ENCODE assay signal across 16 cellular contexts in genomic region chr5:150279618-150280017, GRCh38. TPM values are rescaled to one million over a fixed set of nuclear protein-coding genes. Genes with fewer than 3 reads are reported as not detected.
DNase-seq lines count a peak whose midpoint lies in the region; TF ChIP-seq lines count a peak whose summit lies in the region.
"Had no signal": no experiment of that assay in that cellular context is flagged by ENCODE, and none has a peak within 500 bp of the region (broad histone marks: within the 10 kb centered on the region; RNA-seq: fewer than 3 reads in every experiment).

No MANE protein-coding gene starts in this region.

- H3K4me3 ChIP-seq in neuronal stem cell (ENCODE audit: low read length in 2 of 2), result no peak overlapping the region
- no peak overlapping the region for H3K4me3 ChIP-seq in esophagus squamous epithelium
- H3K4me3 ChIP-seq: BLaER1 had no signal

- H3K9me3 ChIP-seq in neuronal stem cell (replicated peaks in 1 of 2; ENCODE audit: control insufficient read depth in 2 of 2, insufficient read depth in 1 of 2, low read depth in 1 of 2, low read length in 2 of 2) (no peaks in the 10 kb centered on the region), esophagus squamous epithelium (no peaks in the 10 kb centered on the region)
- H3K9me3 ChIP-seq: BLaER1 had no signal

- no peak overlapping the region for H2BK120ac ChIP-seq in neuronal stem cell (ENCODE audit: low read depth, low read length)

- peak overlapping the region; percentile 24 for H3K18ac ChIP-seq in neuronal stem cell (ENCODE audit: low read length)

- no peaks in the 10 kb centered on the region for H3K36me3 ChIP-seq in neuronal stem cell (replicated peaks in 1 of 2; ENCODE audit: control insufficient read depth in 2 of 2, insufficient read depth in 2 of 2, low read length in 2 of 2)
- H3K36me3 ChIP-seq in esophagus squamous epithelium, result no peaks in the 10 kb centered on the region
- H3K36me3 ChIP-seq: BLaER1 had no signal

- intact Hi-C loops in esophagus squamous epithelium (cut with DNase I), result loop anchor here (10.0 kb wide), 2 partner anchors 75 to 155 kb away; partner anchors contain the start of gene TCOF1

- peak overlapping the region; percentile 13 for H3K23ac ChIP-seq in neuronal stem cell (ENCODE audit: low read depth, low read length, poor library complexity)

- H3K9ac ChIP-seq in neuronal stem cell (ENCODE audit: low read depth, low read length, poor library complexity), result no peak overlapping the region
- H3K9ac ChIP-seq: BLaER1 had no signal

- WGBS in neuronal stem cell (ENCODE audit: extremely low coverage in 2 of 2, insufficient read length in 2 of 2, insufficient replicate concordance in 1 of 2), 2 donors, result no CpG with 5 or more reads among the region's 10 CpGs
- 79 to 82% methylated on average over 8 to 10 of the region's 10 CpGs for WGBS in esophagus squamous epithelium, 2 donors

- H3K79me1 ChIP-seq in neuronal stem cell (ENCODE audit: low read depth, low read length), result no peaks in the 10 kb centered on the region

- no peak overlapping the region for H2AK5ac ChIP-seq in neuronal stem cell (ENCODE audit: low read depth, low read length)

- H3K4me2 ChIP-seq in neuronal stem cell (ENCODE audit: insufficient read depth, low read length, poor library complexity, severe bottlenecking), result no peak overlapping the region
- H3K4me2 ChIP-seq: BLaER1 had no signal

- H3K4ac ChIP-seq in neuronal stem cell (ENCODE audit: low read length), result no peak overlapping the region

- peaks cover 12 to 21% of the 10 kb centered on the region in 2 donors for H3K4me1 ChIP-seq in neuronal stem cell (ENCODE audit: control insufficient read depth in 2 of 2, insufficient read depth in 1 of 2, low read depth in 1 of 2, low read length in 2 of 2)
- no peaks in the 10 kb centered on the region for H3K4me1 ChIP-seq in esophagus squamous epithelium

- peak overlapping the region; percentile 60 for H3K14ac ChIP-seq in neuronal stem cell (ENCODE audit: low read length)

- H2BK15ac ChIP-seq in neuronal stem cell (ENCODE audit: low read length), result no peak overlapping the region

- H3K27me3 ChIP-seq in neuronal stem cell (ENCODE audit: control insufficient read depth in 3 of 3, insufficient read depth in 3 of 3, low read depth in 1 of 3, low read length in 3 of 3) (no peaks in the 10 kb centered on the region), esophagus squamous epithelium (peaks cover 0 to 5% (median 0%) of the 10 kb centered on the region in 4 donors)
- H3K27me3 ChIP-seq: BLaER1 had no signal

- H4K8ac ChIP-seq in neuronal stem cell (ENCODE audit: low read depth, low read length), result no peak overlapping the region

- no peak overlapping the region for H4K91ac ChIP-seq in neuronal stem cell (ENCODE audit: low read depth, low read length, poor library complexity)

- no peak overlapping the region for H2BK5ac ChIP-seq in neuronal stem cell (ENCODE audit: low read length)

- no peak for TF ChIP-seq CTCF in GM20000 (IDR thresholded peaks at IDR 0.05; ENCODE audit: extremely low read depth, missing control alignments)
- TF ChIP-seq CTCF in esophagus squamous epithelium (IDR thresholded peaks at IDR 0.05), result no peak

- H2AFZ ChIP-seq in neuronal stem cell (ENCODE audit: low read length), result no peak overlapping the region

- H2BK12ac ChIP-seq in neuronal stem cell (ENCODE audit: low read length), result peak overlapping the region; percentile 30

- DNase-seq in DMS 273 (lab: John Stamatoyannopoulos, UW; ENCODE audit: unreplicated experiment) (peak; percentile 33), DMS 273 treated with DMSO at 0.1 percent for 48 hours (lab: John Stamatoyannopoulos, UW) (no peak), NCI-H1092 treated with DMSO at 0.1 percent for 48 hours (lab: John Stamatoyannopoulos, UW) (peak; percentile 73), caudate nucleus (lab: John Stamatoyannopoulos, UW) (no peak), neuronal stem cell (ENCODE audit: low spot score) (no peak), GM20000 (ENCODE audit: low spot score) (no peak), NAMALWA (ENCODE audit: low spot score) (no peak), esophagus squamous epithelium (lab: John Stamatoyannopoulos, UW) (no peak)
- DNase-seq: H9, NCI-H187, NCI-H2171, NCI-H524 treated with DMSO at 0.1 percent for 48 hours, T-cell had no signal

- TF ChIP-seq POLR2A in esophagus squamous epithelium (IDR thresholded peaks at IDR 0.05), result no peak

- peak overlapping the region; percentile 22 for H3K27ac ChIP-seq in caudate nucleus (ENCODE audit: low read depth, low read length)
- H3K27ac ChIP-seq in neuronal stem cell (replicated peaks; ENCODE audit: low read length), result no peak overlapping the region
- no peak overlapping the region for H3K27ac ChIP-seq in esophagus squamous epithelium
- H3K27ac ChIP-seq: 22Rv1, BLaER1 had no signal

RNA-seq across cellular contexts. Expression of gene CAMK2A, which starts 10.0 kb away (rescaled TPM):
- 0.49 TPM for polyA plus RNA-seq in neuronal stem cell (2013, experiment 1 of 2)
- polyA plus RNA-seq in neuronal stem cell (2013, experiment 2 of 2), result 0.58 TPM
- total RNA-seq in esophagus squamous epithelium, result under 1 TPM in 1 of 4 donors, not detected in 3; 0.04 TPM
- total RNA-seq: SK-MEL-5, T-cell had no signal

RNA-seq across cellular contexts. Expression of gene ARSI, which starts 23.1 kb away (rescaled TPM):
- 2.6 TPM for polyA plus RNA-seq in neuronal stem cell (2013, experiment 1 of 2)
- 2.5 TPM for polyA plus RNA-seq in neuronal stem cell (2013, experiment 2 of 2)
- total RNA-seq in esophagus squamous epithelium, result 1 to 10 TPM; 2.1 to 7.2 (median 5.1) TPM
- total RNA-seq: SK-MEL-5 had no signal

Comparison
In these comparisons a context has a peak if more than half of its experiments do, and no peak if none do; other contexts are left out.
1. DNase-seq: peak in DMS 273 (single experiment) and NCI-H1092 treated with DMSO at 0.1 percent for 48 hours (single experiment); none in DMS 273 treated with DMSO at 0.1 percent for 48 hours (single experiment), caudate nucleus (0 of 61), neuronal stem cell (single experiment), GM20000 (single experiment), NAMALWA (single experiment) and esophagus squamous epithelium (single experiment).